ENCODE assay signal across 36 cellular contexts in the genomic region with DNA sequence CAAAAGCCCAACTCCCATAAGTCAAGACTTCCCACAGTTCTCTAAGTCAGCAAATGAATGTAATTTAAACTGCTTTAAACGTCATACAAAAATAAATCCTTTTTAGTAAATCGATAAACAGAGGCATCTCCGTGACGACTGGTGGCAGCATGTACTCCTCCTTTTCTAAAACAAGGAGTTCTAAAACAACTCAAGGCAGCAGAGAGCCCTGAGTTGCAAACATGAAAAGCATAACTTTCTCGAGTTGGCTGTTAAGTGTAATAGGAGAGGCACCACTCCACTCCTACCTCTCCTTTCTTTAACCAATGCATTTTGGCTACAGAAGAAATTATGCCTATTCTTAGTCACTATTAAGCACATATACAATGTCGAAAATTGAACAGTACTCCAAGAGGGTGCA. TPM values are rescaled to one million over a fixed set of nuclear protein-coding genes. Genes with fewer than 3 reads are reported as not detected.
"Had no signal": no experiment of that assay in that cellular context is flagged by ENCODE, and none has a peak within 500 bp of the region (broad histone marks: within the 10 kb centered on the region; RNA-seq: fewer than 3 reads in every experiment).

No MANE protein-coding gene starts in this region.

- H3K4me1 Mint-ChIP-seq: activated B cell treated with CpG ODN at 0.5 μM for 24 hours; activated naive CD8-positive, alpha-beta T cell treated with anti-CD3 and anti-CD28 coated beads for 36 hours; activated T-helper 17 cell treated with anti-CD3 and anti-CD28 coated beads, Interleukin-2, amount 50 U/mL, for 72 hours; T-cell had no signal

- H3K27me3 Mint-ChIP-seq: activated CD8-positive, alpha-beta T cell treated with anti-CD3 and anti-CD28 coated beads for 36 hours; activated T-helper 17 cell treated with anti-CD3 and anti-CD28 coated beads, Interleukin-2, amount 50 U/mL, for 72 hours had no signal

- H3K36me3 ChIP-seq: brain microvascular endothelial cell, cardiac muscle cell, Peyer's patch had no signal

- H3K4me1 ChIP-seq: Peyer's patch had no signal

- H3K9me3 ChIP-seq: Peyer's patch had no signal

- H3K9me3 Mint-ChIP-seq: activated B cell treated with CpG ODN at 0.5 μM for 24 hours; activated CD8-positive, alpha-beta T cell treated with anti-CD3 and anti-CD28 coated beads for 36 hours; activated naive CD8-positive, alpha-beta T cell treated with anti-CD3 and anti-CD28 coated beads for 36 hours; activated T-cell treated with anti-CD3 and anti-CD28 coated beads, Interleukin-2, amount 50 U/mL, for 72 hours; activated T-helper 17 cell treated with anti-CD3 and anti-CD28 coated beads, Interleukin-2, amount 50 U/mL, for 72 hours; T-cell had no signal

- FAIRE-seq: K562 had no signal

- H3K27ac Mint-ChIP-seq: activated B cell treated with CpG ODN at 0.5 μM for 24 hours; activated CD8-positive, alpha-beta T cell treated with anti-CD3 and anti-CD28 coated beads for 36 hours; activated naive CD8-positive, alpha-beta T cell treated with anti-CD3 and anti-CD28 coated beads for 36 hours; activated T-cell treated with anti-CD3 and anti-CD28 coated beads, Interleukin-2, amount 50 U/mL, for 72 hours; activated T-helper 17 cell treated with anti-CD3 and anti-CD28 coated beads, Interleukin-2, amount 50 U/mL, for 72 hours; T-cell had no signal

- H3K36me3 Mint-ChIP-seq: T-cell had no signal

- H3K27ac ChIP-seq: brain microvascular endothelial cell, cardiac muscle cell, Peyer's patch, VCaP had no signal

- H3K4me3 ChIP-seq: cardiac muscle cell, K562, Peyer's patch had no signal

- H3K27me3 ChIP-seq: brain microvascular endothelial cell, cardiac muscle cell, Peyer's patch had no signal

- ATAC-seq: activated CD8-positive, alpha-beta T cell treated with anti-CD3 and anti-CD28 coated beads for 36 hours; activated T-cell treated with anti-CD3 and anti-CD28 coated beads, Interleukin-2, amount 50 U/mL, for 72 hours; activated T-helper 17 cell treated with anti-CD3 and anti-CD28 coated beads, Interleukin-2, amount 50 U/mL, for 72 hours; K562; PC-3; Right ventricle myocardium inferior; SK-N-SH treated with all-trans-retinoic acid at 6 μM for 48 hours; T-cell had no signal

- DNase-seq: activated B cell treated with CpG ODN at 0.5 μM for 24 hours; activated CD4-positive, alpha-beta T cell treated with anti-CD3 and anti-CD28 coated beads for 4 hours; activated CD4-positive, CD25-positive, alpha-beta regulatory T cell treated with anti-CD3 and anti-CD28 coated beads, Interleukin-2, amount 50 U/mL, for 72 hours; activated CD8-positive, alpha-beta T cell treated with anti-CD3 and anti-CD28 coated beads for 36 hours; activated naive CD4-positive, alpha-beta T cell; activated naive CD4-positive, alpha-beta T cell treated with anti-CD3 and anti-CD28 coated beads, Interleukin-2, amount 50 U/mL, for 16 hours; activated naive CD8-positive, alpha-beta T cell treated with anti-CD3 and anti-CD28 coated beads for 36 hours; activated T-cell treated with anti-CD3 and anti-CD28 coated beads, Interleukin-2, amount 50 U/mL, for 1 hour; activated T-cell treated with anti-CD3 and anti-CD28 coated beads, Interleukin-2, amount 50 U/mL, for 72 hours; amniotic stem cell; aorta; brain microvascular endothelial cell; NCI-H1092 treated with DMSO at 0.1 percent for 48 hours; NCI-H146; NCI-H187; NCI-H2029 treated with DMSO at 0.1 percent for 48 hours; NCI-H2107; NCI-H510A; NCI-H526; NCI-H748 treated with DMSO at 0.1 percent for 48 hours; NK-92 treated with Interleukin-12 subunit alpha and Interleukin-12 subunit beta, amount 100 ng/mL, for 24 hours; PC-3; Peyer's patch; RPMI8226; SIG-M5; T-cell; T-helper 2 cell; T-helper 9 cell had no signal

- H3K4me3 Mint-ChIP-seq: activated B cell treated with CpG ODN at 0.5 μM for 24 hours; activated CD8-positive, alpha-beta T cell treated with anti-CD3 and anti-CD28 coated beads for 36 hours; activated naive CD8-positive, alpha-beta T cell treated with anti-CD3 and anti-CD28 coated beads for 36 hours; activated T-cell treated with anti-CD3 and anti-CD28 coated beads, Interleukin-2, amount 50 U/mL, for 72 hours; activated T-helper 17 cell treated with anti-CD3 and anti-CD28 coated beads, Interleukin-2, amount 50 U/mL, for 72 hours; T-cell had no signal

RNA-seq across cellular contexts. Expression of a gene that starts 30.6 kb away (rescaled TPM):
- total RNA-seq: activated B cell treated with CpG ODN at 0.5 μM for 24 hours, SK-MEL-5 had no signal
- polyA plus RNA-seq: cardiac muscle cell had no signal

RNA-seq across cellular contexts. Expression of a gene that starts 38.8 kb away (rescaled TPM):
- total RNA-seq: cardiac muscle cell, M059J, PC-3, Right ventricle myocardium inferior, SK-MEL-5 had no signal
- polyA plus RNA-seq: K562 had no signal
